19 cellular contexts compared by ENCODE assay signal in genomic region chr12:47094804-47095203, GRCh38. TPM values are rescaled to one million over a fixed set of nuclear protein-coding genes. Genes with fewer than 3 reads are reported as not detected.
DNase-seq lines count a peak whose midpoint lies in the region; ATAC-seq and TF ChIP-seq lines count a peak whose summit lies in the region.
"Had no signal": no experiment of that assay in that cellular context is flagged by ENCODE, and none has a peak within 500 bp of the region (broad histone marks: within the 10 kb centered on the region; RNA-seq: fewer than 3 reads in every experiment).

No MANE protein-coding gene starts in this region.

- POLR2A ChIA-PET in naive thymus-derived CD4-positive, alpha-beta T cell (lab: Charles Lee) = interaction anchor here (0.5 to 0.8 kb wide), 3 partner anchors 9 to 973 kb away, joined by 3 to 4 read pairs (median 3); no protein-coding TSS in a partner anchor

- peak overlapping the region; percentile 94 for H3K27ac ChIP-seq in brain microvascular endothelial cell
- H3K27ac ChIP-seq in naive thymus-derived CD4-positive, alpha-beta T cell (ENCODE audit: low read depth, low read length) = no peak overlapping the region
- H3K27ac ChIP-seq: 22Rv1, C4-2B, colonic mucosa had no signal

- peaks cover 13 to 53% (median 40%) of the 10 kb centered on the region in 7 donors for H3K4me1 Mint-ChIP-seq in naive thymus-derived CD4-positive, alpha-beta T cell
- H3K4me1 Mint-ChIP-seq: activated CD4-positive, alpha-beta memory T cell treated with anti-CD3 and anti-CD28 coated beads, Interleukin-2, amount 10 ng/mL, durations not matched to agents 7 days and 5 days; memory B cell had no signal

- peaks cover 0 to 29% (median 13%) of the 10 kb centered on the region in 11 donors for H3K9me3 Mint-ChIP-seq in naive thymus-derived CD4-positive, alpha-beta T cell

- TF ChIP-seq CTCF in brain microvascular endothelial cell (IDR thresholded peaks at IDR 0.05; ENCODE audit: low read depth, low read length, missing control alignments) = no peak

- H3K36me3 Mint-ChIP-seq in naive thymus-derived CD4-positive, alpha-beta T cell = peaks cover 6 to 37% (median 25%) of the 10 kb centered on the region in 5 donors

- no peaks in the 10 kb centered on the region for H3K36me3 ChIP-seq in brain microvascular endothelial cell (replicated peaks)
- H3K36me3 ChIP-seq in naive thymus-derived CD4-positive, alpha-beta T cell (ENCODE audit: control insufficient read depth in 2 of 3, insufficient read depth in 3 of 3, low read length in 3 of 3) = no peaks in the 10 kb centered on the region
- H3K36me3 ChIP-seq: colonic mucosa had no signal

- CTCF ChIA-PET in naive thymus-derived CD4-positive, alpha-beta T cell (lab: Charles Lee) = interaction anchor here (0.7 kb wide), 2 partner anchors 20 to 244 kb away, joined by 3 to 5 read pairs; no protein-coding TSS in a partner anchor

- DNase-seq in NCI-H146 (lab: John Stamatoyannopoulos, UW) (peak; percentile 14), NCI-H146 treated with DMSO at 0.1 percent for 48 hours (lab: John Stamatoyannopoulos, UW; ENCODE audit: unreplicated experiment) (no peak), LHCN-M2 (ENCODE audit: low read depth) (peak; percentile 71), brain microvascular endothelial cell (peak; percentile 63), NCI-H526 (lab: John Stamatoyannopoulos, UW) (no peak)
- no peak for DNase-seq in naive thymus-derived CD4-positive, alpha-beta T cell
- DNase-seq: activated CD4-positive, alpha-beta memory T cell treated with anti-CD3 and anti-CD28 coated beads, Interleukin-2, amount 10 ng/mL, durations not matched to agents 7 days and 5 days; activated T-cell treated with anti-CD3 and anti-CD28 coated beads, Interleukin-2, amount 50 U/mL, for 48 hours; amniotic stem cell; colonic mucosa; DMS153; NCI-H1694 treated with DMSO at 0.1 percent for 48 hours; OCI-M1 had no signal

- no peaks in the 10 kb centered on the region for H3K27me3 ChIP-seq in brain microvascular endothelial cell (replicated peaks)
- no peaks in the 10 kb centered on the region for H3K27me3 ChIP-seq in naive thymus-derived CD4-positive, alpha-beta T cell (ENCODE audit: control insufficient read depth in 2 of 2, insufficient read depth in 2 of 2, low read length in 2 of 2)
- H3K27me3 ChIP-seq: colonic mucosa had no signal

- peaks cover 0 to 4% of the 10 kb centered on the region in 2 donors for H3K4me1 ChIP-seq in naive thymus-derived CD4-positive, alpha-beta T cell (ENCODE audit: control insufficient read depth in 2 of 2, insufficient read depth in 2 of 2, low read length in 2 of 2)
- H3K4me1 ChIP-seq: colonic mucosa had no signal

- H3K27me3 Mint-ChIP-seq in naive thymus-derived CD4-positive, alpha-beta T cell = no peaks in the 10 kb centered on the region
- H3K27me3 Mint-ChIP-seq: activated CD4-positive, alpha-beta memory T cell treated with anti-CD3 and anti-CD28 coated beads, Interleukin-2, amount 10 ng/mL, durations not matched to agents 7 days and 5 days; memory B cell had no signal

- peak overlapping the region in 5 of 9 donors; percentile 1 to 56 (median 14) for H3K27ac Mint-ChIP-seq in naive thymus-derived CD4-positive, alpha-beta T cell
- H3K27ac Mint-ChIP-seq: activated CD4-positive, alpha-beta memory T cell treated with anti-CD3 and anti-CD28 coated beads, Interleukin-2, amount 10 ng/mL, durations not matched to agents 7 days and 5 days; memory B cell had no signal

- H3K9me3 ChIP-seq in naive thymus-derived CD4-positive, alpha-beta T cell (ENCODE audit: control insufficient read depth in 2 of 3, low read length in 3 of 3) = no peaks in the 10 kb centered on the region
- H3K9me3 ChIP-seq: colonic mucosa had no signal

- peak overlapping the region in 8 of 10 donors; percentile 1 to 78 (median 44) for H3K4me3 Mint-ChIP-seq in naive thymus-derived CD4-positive, alpha-beta T cell
- H3K4me3 Mint-ChIP-seq: activated CD4-positive, alpha-beta memory T cell treated with anti-CD3 and anti-CD28 coated beads, Interleukin-2, amount 10 ng/mL, durations not matched to agents 7 days and 5 days; memory B cell had no signal

- no peak for ATAC-seq in naive thymus-derived CD4-positive, alpha-beta T cell
- ATAC-seq in GM18909 (IDR thresholded peaks at IDR 0.05; ENCODE audit: poor library complexity, unreplicated experiment) (no peak), GM18867 (IDR thresholded peaks at IDR 0.05; ENCODE audit: unreplicated experiment) (no peak)

- H3K4me3 ChIP-seq in brain microvascular endothelial cell (ENCODE audit: low read depth, low read length) = no peak overlapping the region
- H3K4me3 ChIP-seq in naive thymus-derived CD4-positive, alpha-beta T cell (ENCODE audit: low read length) = no peak overlapping the region
- H3K4me3 ChIP-seq: colonic mucosa had no signal

- intact Hi-C loops in naive thymus-derived CD4-positive, alpha-beta T cell (cut with micrococcal nuclease) = no loop called here

- in situ Hi-C loops in brain microvascular endothelial cell (cut with HindIII; ENCODE audit: low pct_ligation_motif_present, low sequenced_read_pairs) = no loop called here

RNA-seq across cellular contexts. Expression of gene AMIGO2, which starts 15.0 kb away (rescaled TPM):
- total RNA-seq in LHCN-M2 (2014; rRNA removed) = 16.7 and 23.0 TPM in 2 replicates
- polyA plus RNA-seq in LHCN-M2 (2012) = 156 TPM
- total RNA-seq in naive thymus-derived CD4-positive, alpha-beta T cell = 10 to 100 TPM in 4 of 5 experiments, 1 to 10 TPM in 1; 6.8 to 13.5 (median 12.8) TPM
- 10 to 100 TPM; 27.0 to 30.4 TPM for polyA plus RNA-seq in naive thymus-derived CD4-positive, alpha-beta T cell

RNA-seq across cellular contexts. Expression of gene PCED1B, which starts 15.4 kb away (rescaled TPM):
- total RNA-seq in LHCN-M2 (2014; rRNA removed) = 0.64 and 0.80 TPM in 2 replicates
- polyA plus RNA-seq in LHCN-M2 (2012) = 6.3 TPM
- total RNA-seq in naive thymus-derived CD4-positive, alpha-beta T cell = 10 to 100 TPM; 41.4 to 98.3 (median 70.0) TPM
- polyA plus RNA-seq in naive thymus-derived CD4-positive, alpha-beta T cell = 100 to 1,000 TPM; 137 to 147 TPM
- polyA plus RNA-seq: neural cell had no signal

Comparison
In these comparisons a context has a peak if more than half of its experiments do, and no peak if none do; other contexts are left out.
1. DNase-seq: peak in NCI-H146 (single experiment), LHCN-M2 (single experiment) and brain microvascular endothelial cell (single experiment); none in NCI-H146 treated with DMSO at 0.1 percent for 48 hours (single experiment), naive thymus-derived CD4-positive, alpha-beta T cell (0 of 9) and NCI-H526 (0 of 2).
2. RNA of gene PCED1B, which starts 15.4 kb away (total RNA-seq): 41.4 to 98.3 TPM in naive thymus-derived CD4-positive, alpha-beta T cell; 0.64 to 0.80 TPM in LHCN-M2; every median in the first group is over 10 times any median in the second.